Comparison of ENCODE assay signal across 1 cellular context in genomic region chr4:95546866-95547707, GRCh38.
TF ChIP-seq lines count a peak whose summit lies in the region.

No MANE protein-coding gene starts in this region.

TF ChIP-seq in HEK293, 187 proteins besides CTCF, POLR2A, EP300 and RAD21 (continued from another document):
- TF ChIP-seq AEBP2 (tag by site-specific recombination; IDR thresholded peaks at IDR 0.05; ENCODE audit: borderline replicate concordance) (no peak), ZNF366 (tag by site-specific recombination; conservative IDR thresholded peaks at IDR 0.05) (peak; percentile 25; the same call in 1 of the 2 replicates), ZFHX2 (tag by site-specific recombination; conservative IDR thresholded peaks at IDR 0.05) (peak; percentile 33), ZNF223 (tag by site-specific recombination; IDR thresholded peaks at IDR 0.05) (no peak), ZBTB17 (tag by site-specific recombination; IDR thresholded peaks at IDR 0.05) (0 out of 2 replicates have a peak, but pooled peaks have one; percentile 11), ZNF114 (tag by site-specific recombination; IDR thresholded peaks at IDR 0.05) (no peak), KLF17 (tag by site-specific recombination; IDR thresholded peaks at IDR 0.05) (no peak), KLF7 (tag by site-specific recombination; IDR thresholded peaks at IDR 0.05; ENCODE audit: borderline replicate concordance) (no peak), ZNF394 (tag by site-specific recombination; IDR thresholded peaks at IDR 0.05; ENCODE audit: borderline replicate concordance) (peak; percentile 39; the same call in 1 of the 2 replicates), HOXA7 (CRISPR knock-in tag; IDR thresholded peaks at IDR 0.05; ENCODE audit: borderline replicate concordance) (no peak)
